ENCODE assay signal across 23 cellular contexts in genomic region chr3:115285001-115285400, GRCh38.
"Had no signal": no experiment of that assay in that cellular context is flagged by ENCODE, and none has a peak within 500 bp of the region (broad histone marks: within the 10 kb centered on the region; RNA-seq: fewer than 3 reads in every experiment).

No MANE protein-coding gene starts in this region.

- DNase-seq: activated CD4-positive, alpha-beta memory T cell treated with anti-CD3 and anti-CD28 coated beads, Interleukin-2, amount 10 ng/mL, durations not matched to agents 7 days and 5 days; activated CD4-positive, alpha-beta T cell treated with anti-CD3 and anti-CD28 coated beads for 4 hours; activated CD4-positive, CD25-positive, alpha-beta regulatory T cell; activated effector memory CD4-positive, alpha-beta T cell treated with Interleukin-2 at 50 U/mL for 16 hours; activated naive CD4-positive, alpha-beta T cell treated with anti-CD3 and anti-CD28 coated beads for 36 hours; activated naive CD8-positive, alpha-beta T cell treated with anti-CD3 and anti-CD28 coated beads, Interleukin-2, amount 10 ng/mL, durations not matched to agents 7 days and 5 days; activated T-cell treated with anti-CD3 and anti-CD28 coated beads, Interleukin-2, amount 50 U/mL, for 72 hours; amniotic stem cell; colonic mucosa; dorsolateral prefrontal cortex; effector memory CD8-positive, alpha-beta T cell; gastrocnemius medialis; head of caudate nucleus; hypothalamus; left colon; lower lobe of right lung; naive B cell; right cardiac atrium; stimulated activated CD4-positive, alpha-beta T cell treated with anti-CD3 and anti-CD28 coated beads, Interleukin-1b, Interleukin-23, amount 100 ng/mL, for 48 hours; substantia nigra; T-helper 17 cell; thyroid gland; upper lobe of right lung had no signal
